8 cellular contexts compared by ENCODE assay signal in the genomic region with DNA sequence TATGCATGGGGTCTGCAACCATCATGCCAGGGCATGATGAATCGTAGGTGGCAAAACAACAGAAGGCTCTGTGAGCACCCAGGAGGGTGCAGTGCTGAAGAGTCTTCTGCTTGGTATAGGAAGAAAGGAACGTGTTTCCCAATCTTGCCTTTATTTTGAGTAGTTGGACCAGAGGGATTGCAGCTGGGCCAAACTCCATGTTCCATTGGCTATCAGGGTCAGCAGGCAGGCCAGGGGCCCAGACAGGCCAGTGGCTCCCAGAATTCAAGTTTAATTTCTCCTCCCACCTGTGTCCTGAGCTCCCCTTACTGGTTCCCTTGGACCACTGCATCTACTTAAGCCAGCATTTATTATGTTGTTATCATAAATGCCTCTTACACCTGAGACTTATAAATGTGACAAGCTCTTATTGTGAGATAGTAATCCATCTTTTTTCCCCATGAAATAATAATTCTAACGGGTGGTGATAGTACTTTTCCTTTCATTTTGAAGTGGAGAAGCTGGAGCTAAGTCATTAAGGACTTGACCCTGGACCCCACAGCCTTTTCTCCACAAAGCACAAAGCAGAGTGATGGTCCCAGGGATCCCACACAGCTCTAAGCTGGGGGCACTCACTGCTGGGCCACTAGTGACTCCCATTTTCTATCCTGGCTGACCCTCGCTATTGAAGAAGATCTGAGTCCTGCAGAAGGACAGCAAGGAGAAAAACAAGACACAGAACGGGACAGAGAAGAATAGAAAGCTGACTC. TPM values are rescaled to one million over a fixed set of nuclear protein-coding genes. Genes with fewer than 3 reads are reported as not detected.
DNase-seq lines count a peak whose midpoint lies in the region; ATAC-seq and TF ChIP-seq lines count a peak whose summit lies in the region.

No MANE protein-coding gene starts in this region.

- H3K27ac ChIP-seq in effector memory CD4-positive, alpha-beta T cell (ENCODE audit: insufficient read depth, low read length, poor library complexity, severe bottlenecking): peak overlapping the region; percentile 85
- H3K27ac ChIP-seq in psoas muscle: peak overlapping the region; percentile 81

- H3K36me3 ChIP-seq in effector memory CD4-positive, alpha-beta T cell (ENCODE audit: control insufficient read depth, insufficient read depth, low read length): peaks cover 12% of the 10 kb centered on the region
- peaks cover 0 to 19% of the 10 kb centered on the region in 2 donors for H3K36me3 ChIP-seq in psoas muscle (ENCODE audit: insufficient read depth in 1 of 2, low read depth in 1 of 2)

- TF ChIP-seq CTCF in GM10266 (IDR thresholded peaks at IDR 0.05; ENCODE audit: control insufficient read depth, insufficient read depth, low read depth, missing control alignments) (peak; percentile 32), psoas muscle (IDR thresholded peaks at IDR 0.05) (no peak)

- 37 to 41% (median 40%) methylated on average over 5 of the region's 5 CpGs for WGBS in psoas muscle, 3 donors

- ATAC-seq in psoas muscle (peak in 1 of 4 donors; percentile 18), GM21737 (IDR thresholded peaks at IDR 0.05; ENCODE audit: unreplicated experiment) (no peak)

- peak overlapping the region; percentile 58 for H3K4me3 ChIP-seq in effector memory CD4-positive, alpha-beta T cell (ENCODE audit: insufficient read depth, low read depth, low read length, poor library complexity, severe bottlenecking)
- peak overlapping the region; percentile 73 for H3K4me3 ChIP-seq in psoas muscle

- peaks cover 56% of the 10 kb centered on the region for H3K4me1 ChIP-seq in effector memory CD4-positive, alpha-beta T cell (ENCODE audit: control insufficient read depth, insufficient read depth, low read length, poor library complexity, severe bottlenecking)
- H3K4me1 ChIP-seq in psoas muscle: peaks cover 9% of the 10 kb centered on the region

- no peaks in the 10 kb centered on the region for H3K9me3 ChIP-seq in effector memory CD4-positive, alpha-beta T cell (ENCODE audit: control insufficient read depth, low read length)
- H3K9me3 ChIP-seq in psoas muscle: no peaks in the 10 kb centered on the region

- DNase-seq in GM10266 (ENCODE audit: extremely low spot score): no peak
- peak; percentile 29 for DNase-seq in NCI-H2227 (lab: John Stamatoyannopoulos, UW; ENCODE audit: unreplicated experiment)
- DNase-seq in effector memory CD4-positive, alpha-beta T cell: no peak
- no peak for DNase-seq in psoas muscle
- no peak for DNase-seq in NCI-H146 treated with DMSO at 0.1 percent for 48 hours (lab: John Stamatoyannopoulos, UW; ENCODE audit: unreplicated experiment)
- no peak for DNase-seq in NCI-H446 treated with DMSO at 0.1 percent for 48 hours (lab: John Stamatoyannopoulos, UW)
- no peak for DNase-seq in activated CD4-positive, CD25-positive, alpha-beta regulatory T cell treated with anti-CD3 and anti-CD28 coated beads, Interleukin-2, amount 50 U/mL, for 72 hours

- no peaks in the 10 kb centered on the region for H3K27me3 ChIP-seq in effector memory CD4-positive, alpha-beta T cell (replicated peaks; ENCODE audit: control insufficient read depth, insufficient read depth, low read length, poor library complexity, severe bottlenecking)
- no peaks in the 10 kb centered on the region for H3K27me3 ChIP-seq in psoas muscle (ENCODE audit: insufficient read depth in 3 of 3, low read length in 2 of 3)

- intact Hi-C loops in psoas muscle (cut with DNase I): no loop called here

RNA-seq across cellular contexts. Expression of a gene that starts 0.8 kb away (rescaled TPM):
- 1 to 10 TPM; 3.1 to 7.3 (median 4.8) TPM for total RNA-seq in psoas muscle
- polyA plus RNA-seq in psoas muscle: 1 to 10 TPM; 1.4 to 5.8 (median 3.4) TPM

RNA-seq across cellular contexts. Expression of a gene that starts 31.3 kb away (rescaled TPM):
- total RNA-seq in psoas muscle: not detected
- not detected for polyA plus RNA-seq in psoas muscle
